ENCODE assay signal across 13 cellular contexts in genomic region chr13:90445179-90445578, GRCh38.
A peak's percentile ranks its signal among the peaks of the same experiment; 100 is the strongest.
DNase-seq lines count a peak whose midpoint lies in the region; ATAC-seq, FAIRE-seq and TF ChIP-seq lines count a peak whose summit lies in the region.
"Had no signal": no experiment of that assay in that cellular context is flagged by ENCODE, and none has a peak within 500 bp of the region (broad histone marks: within the 10 kb centered on the region; RNA-seq: fewer than 3 reads in every experiment).

No MANE protein-coding gene starts in this region.

- POLR2A ChIA-PET in A673 (lab: Charles Lee; ENCODE audit: low non-redundant PET) (no interaction called here), OCI-LY7 (lab: Charles Lee) (interaction anchor here (0.6 to 1.0 kb wide), 3 partner anchors 13 to 1877 kb away, joined by 3 read pairs; no protein-coding TSS in a partner anchor)

- H3K36me3 ChIP-seq in A673 (ENCODE audit: insufficient read depth, low read length, poor library complexity, severe bottlenecking) (no peaks in the 10 kb centered on the region), keratinocyte (ENCODE audit: control insufficient read depth in 2 of 2, extremely low read depth in 1 of 2, insufficient read depth in 2 of 2, low read length in 2 of 2) (no peaks in the 10 kb centered on the region), OCI-LY7 (ENCODE audit: insufficient read depth, low read length) (no peaks in the 10 kb centered on the region)

- CTCF ChIA-PET in A673 (lab: Charles Lee) (no interaction called here), OCI-LY7 (lab: Charles Lee; ENCODE audit: unreplicated experiment) (no interaction called here)

- TF ChIP-seq CTCF in A673 (conservative IDR thresholded peaks at IDR 0.05; ENCODE audit: low read depth, low read length), result no peak
- no peak for TF ChIP-seq CTCF in astrocyte of the spinal cord (IDR thresholded peaks at IDR 0.05; ENCODE audit: low read depth, low read length)
- TF ChIP-seq CTCF in keratinocyte (optimal IDR thresholded peaks at IDR 0.05 in 1 of 3, IDR thresholded peaks at IDR 0.05 in 1 of 3, conservative IDR thresholded peaks at IDR 0.05 in 1 of 3; ENCODE audit: extremely low read depth in 1 of 3, insufficient read depth in 2 of 3, low read length in 3 of 3), result no peak
- TF ChIP-seq CTCF in OCI-LY7 (conservative IDR thresholded peaks at IDR 0.05; ENCODE audit: low read length), result no peak

- DNase-seq in A673 (ENCODE audit: low spot score), result peak; percentile 68
- peak; percentile 36 for DNase-seq in HPDE6-E6E7 (ENCODE audit: extremely low spot score)
- DNase-seq in astrocyte of the spinal cord (ENCODE audit: low read depth, low spot score), result peak; percentile 91
- DNase-seq in keratinocyte (ENCODE audit: low read depth, low spot score), result peak; percentile 74
- DNase-seq in SK-N-DZ (ENCODE audit: low spot score), result no peak
- no peak for DNase-seq in posterior vena cava (ENCODE audit: low spot score)
- DNase-seq in OCI-LY7 (ENCODE audit: low spot score), result no peak
- DNase-seq: activated naive CD4-positive, alpha-beta T cell treated with anti-CD3 and anti-CD28 coated beads, Interleukin-2, amount 10 ng/mL, durations not matched to agents 7 days and 5 days; hippocampal formation; NCI-H187; small intestine had no signal

- ATAC-seq in HG03442 (IDR thresholded peaks at IDR 0.05; ENCODE audit: unreplicated experiment), result no peak

- H2AFZ ChIP-seq in keratinocyte (ENCODE audit: control insufficient read depth, low read length) (peak overlapping the region; percentile 89), OCI-LY7 (ENCODE audit: low read length) (no peak overlapping the region)

- H3K4me2 ChIP-seq in keratinocyte (ENCODE audit: control insufficient read depth, extremely low read depth, insufficient read depth, low read depth, low read length) (peak overlapping the region; percentile 64), OCI-LY7 (ENCODE audit: low read length) (no peak overlapping the region)

- H3K27ac ChIP-seq in A673 (ENCODE audit: low read depth, low read length, poor library complexity, severe bottlenecking) (no peak overlapping the region), keratinocyte (ENCODE audit: control insufficient read depth, insufficient read depth, low read length) (peak overlapping the region; percentile 60), OCI-LY7 (ENCODE audit: low read depth, low read length, poor library complexity, severe bottlenecking) (no peak overlapping the region)
- H3K27ac ChIP-seq: C4-2B had no signal

- H3K9me3 ChIP-seq in A673 (ENCODE audit: low read depth, low read length, poor library complexity, severe bottlenecking) (no peaks in the 10 kb centered on the region), keratinocyte (ENCODE audit: control insufficient read depth, low read depth, low read length) (peaks cover 2% of the 10 kb centered on the region), OCI-LY7 (ENCODE audit: low read length) (0 out of 2 replicates have a peak, but pooled peaks cover 6% of the 10 kb centered on the region)

- BruUV-seq in A673 (replicated peaks; lab: Mats Ljungman, UMichigan) (no TSS peak), OCI-LY7 (replicated peaks; lab: Mats Ljungman, UMichigan) (no TSS peak)

- H3K79me2 ChIP-seq in keratinocyte (ENCODE audit: control insufficient read depth, insufficient read depth, low read length) (no peaks in the 10 kb centered on the region), OCI-LY7 (ENCODE audit: insufficient read depth, low read depth, low read length) (no peaks in the 10 kb centered on the region)

- no peaks in the 10 kb centered on the region for H3K9me1 ChIP-seq in keratinocyte (ENCODE audit: control insufficient read depth, extremely low read depth, insufficient read depth, low read length)

- H3K4me3 ChIP-seq in A673 (ENCODE audit: low read depth, low read length, poor library complexity, severe bottlenecking) (no peak overlapping the region), astrocyte of the spinal cord (ENCODE audit: low read depth, low read length) (no peak overlapping the region), keratinocyte (ENCODE audit: control insufficient read depth in 2 of 3, extremely low read depth in 1 of 3, insufficient read depth in 2 of 3, low read depth in 1 of 3, low read length in 3 of 3) (peak overlapping the region in 1 of 3 experiments; percentile 24), OCI-LY7 (ENCODE audit: low read depth, low read length, poor library complexity, severe bottlenecking) (no peak overlapping the region)

- H4K20me1 ChIP-seq in keratinocyte (ENCODE audit: control insufficient read depth, extremely low read depth, insufficient read depth, low read length) (no peaks in the 10 kb centered on the region), OCI-LY7 (ENCODE audit: insufficient read depth, low read length) (no peaks in the 10 kb centered on the region)

- no peak overlapping the region for H3K9ac ChIP-seq in keratinocyte (ENCODE audit: control insufficient read depth, extremely low read depth, insufficient read depth, low read length)

- intact Hi-C loops in A673 (cut with micrococcal nuclease; ENCODE audit: unreplicated experiment) (no loop called here), posterior vena cava (cut with DNase I) (no loop called here), OCI-LY7 (cut with micrococcal nuclease; ENCODE audit: unreplicated experiment) (no loop called here)

- H3K4me1 ChIP-seq in A673 (ENCODE audit: insufficient read depth, low read length, poor library complexity, severe bottlenecking) (no peaks in the 10 kb centered on the region), keratinocyte (ENCODE audit: control insufficient read depth, extremely low read depth, insufficient read depth, low read length) (peaks cover 35% of the 10 kb centered on the region), OCI-LY7 (ENCODE audit: insufficient read depth, low read length, poor library complexity, severe bottlenecking) (no peaks in the 10 kb centered on the region)

- FAIRE-seq in keratinocyte (lab: Jason Lieb, UNC), result peak; percentile 93
- FAIRE-seq: small intestine had no signal

- no peaks in the 10 kb centered on the region for H3K27me3 ChIP-seq in A673 (replicated peaks; ENCODE audit: insufficient read depth, low read depth, low read length, poor library complexity)
- no peaks in the 10 kb centered on the region for H3K27me3 ChIP-seq in keratinocyte (ENCODE audit: control insufficient read depth, extremely low read depth, insufficient read depth, low read length)

- dilution Hi-C loops in keratinocyte (cut with MboI; ENCODE audit: extremely low pct_ligation_motif_present, low sequenced_read_pairs), result no loop called here

- H3K9me2 ChIP-seq in OCI-LY7 (ENCODE audit: insufficient read depth, low read length), result no peaks in the 10 kb centered on the region

- in situ Hi-C loops in astrocyte of the spinal cord (cut with HindIII; ENCODE audit: low sequenced_read_pairs), result no loop called here

Comparison
In these comparisons a context has a peak if more than half of its experiments do, and no peak if none do; other contexts are left out.
1. DNase-seq: peak in A673 (single experiment), HPDE6-E6E7 (single experiment), astrocyte of the spinal cord (single experiment) and keratinocyte (single experiment); none in SK-N-DZ (single experiment), posterior vena cava (single experiment) and OCI-LY7 (single experiment).